In genomic region chr15:74783072-74783807, GRCh38 we compare ENCODE assay signal across 8 cellular contexts. TPM values are rescaled to one million over a fixed set of nuclear protein-coding genes. Genes with fewer than 3 reads are reported as not detected.
DNase-seq lines count a peak whose midpoint lies in the region; ATAC-seq and TF ChIP-seq lines count a peak whose summit lies in the region.

No MANE protein-coding gene starts in this region.

- H3K36me3 ChIP-seq in HUES48 (ENCODE audit: control insufficient read depth, insufficient read depth, low read length) (no peaks in the 10 kb centered on the region), WERI-Rb-1 (peaks cover 35% of the 10 kb centered on the region)

- peak; percentile 80 for DNase-seq in CD1c-positive myeloid dendritic cell (ENCODE audit: extremely low spot score)
- DNase-seq in WERI-Rb-1 = no peak
- DNase-seq in foreskin fibroblast = peak; percentile 36 to 65
- peak; percentile 80 for DNase-seq in posterior vena cava (ENCODE audit: low spot score)
- DNase-seq in medulla oblongata (ENCODE audit: extremely low spot score) = no peak
- DNase-seq in stimulated activated CD4-positive, alpha-beta T cell treated with anti-CD3 and anti-CD28 coated beads, Interleukin-2, amount 100 ng/mL, for 48 hours = no peak

- no peak overlapping the region for H3K27ac ChIP-seq in HUES48 (ENCODE audit: low read depth, low read length)
- peak overlapping the region; percentile 65 for H3K27ac ChIP-seq in WERI-Rb-1

- H3K27me3 ChIP-seq in HUES48 (ENCODE audit: control insufficient read depth, insufficient read depth, low read length) = peaks cover 18% of the 10 kb centered on the region
- no peaks in the 10 kb centered on the region for H3K27me3 ChIP-seq in WERI-Rb-1 (ENCODE audit: insufficient read depth, low read depth, severe bottlenecking)

- H3K9me3 ChIP-seq in HUES48 (ENCODE audit: control insufficient read depth, insufficient read depth, low read length) (no peaks in the 10 kb centered on the region), WERI-Rb-1 (ENCODE audit: severe bottlenecking) (no peaks in the 10 kb centered on the region)

- TF ChIP-seq CTCF in WERI-Rb-1 (IDR thresholded peaks at IDR 0.05; ENCODE audit: low read depth, low read length) = no peak
- TF ChIP-seq CTCF in foreskin fibroblast (IDR thresholded peaks at IDR 0.05; ENCODE audit: low read depth, low read length) = no peak

- intact Hi-C loops in posterior vena cava (cut with DNase I) = loop anchor here in 1 of 2 donors (5.0 kb wide), 1 partner anchor 59 kb away; the partner anchor contains the start of gene ULK3

- ATAC-seq in HG03565 (IDR thresholded peaks at IDR 0.05; ENCODE audit: unreplicated experiment) = no peak

- H3K4me3 ChIP-seq in HUES48 (ENCODE audit: low read depth, low read length) (peak overlapping the region; percentile 72), WERI-Rb-1 (ENCODE audit: low read depth, low read length) (peak overlapping the region; percentile 52), foreskin fibroblast (ENCODE audit: low read depth in 1 of 2, low read length in 2 of 2) (peak overlapping the region; percentile 74 to 88)

- no peak overlapping the region for H3K9ac ChIP-seq in HUES48 (ENCODE audit: low read depth, low read length)

- peaks cover 17% of the 10 kb centered on the region for H3K4me1 ChIP-seq in HUES48 (ENCODE audit: control insufficient read depth, insufficient read depth, low read length)

RNA-seq across cellular contexts. Expression of gene CSK, which starts 1.4 kb away (rescaled TPM):
- 10 to 100 TPM; 29.6 to 31.8 TPM for total RNA-seq in posterior vena cava

RNA-seq across cellular contexts. Expression of gene LMAN1L, which starts 29.4 kb away (rescaled TPM):
- total RNA-seq in posterior vena cava = not detected

RNA-seq across cellular contexts. Expression of gene CYP1A2, which starts 34.6 kb away (rescaled TPM):
- total RNA-seq in posterior vena cava = not detected

RNA-seq across cellular contexts. Expression of gene CPLX3, which starts 43.2 kb away (rescaled TPM):
- total RNA-seq in posterior vena cava = not detected

RNA-seq across cellular contexts. Expression of gene CYP1A1, which starts 57.9 kb away (rescaled TPM):
- total RNA-seq in posterior vena cava = under 1 TPM in 1 of 2 donors, not detected in 1; 0.48 TPM

Comparison
In these comparisons a context has a peak if more than half of its experiments do, and no peak if none do; other contexts are left out.
1. DNase-seq: peak in CD1c-positive myeloid dendritic cell (single experiment), foreskin fibroblast (2 of 2) and posterior vena cava (single experiment); none in WERI-Rb-1 (single experiment), medulla oblongata (single experiment) and stimulated activated CD4-positive, alpha-beta T cell treated with anti-CD3 and anti-CD28 coated beads, Interleukin-2, amount 100 ng/mL, for 48 hours (0 of 2).
2. Peak in every context shown above with its lines, with median percentiles within 50 percentile points of each other: H3K4me3 ChIP-seq.